20 cellular contexts compared by ENCODE assay signal in genomic region chr19:30783212-30783611, GRCh38.
A peak's percentile ranks its signal among the peaks of the same experiment; 100 is the strongest.
DNase-seq lines count a peak whose midpoint lies in the region; ATAC-seq lines count a peak whose summit lies in the region.
"Had no signal": no experiment of that assay in that cellular context is flagged by ENCODE, and none has a peak within 500 bp of the region (broad histone marks: within the 10 kb centered on the region; RNA-seq: fewer than 3 reads in every experiment).

No MANE protein-coding gene starts in this region.

- H3K4me3 Mint-ChIP-seq in activated CD4-positive, alpha-beta T cell treated with anti-CD3 and anti-CD28 coated beads, Interleukin-2, amount 10 ng/mL, durations not matched to agents 24 days and 14 days, result no peak overlapping the region
- H3K4me3 Mint-ChIP-seq in activated CD4-positive, alpha-beta T cell treated with anti-CD3 and anti-CD28 coated beads for 36 hours, result no peak overlapping the region
- H3K4me3 Mint-ChIP-seq: CD14-positive monocyte; CD4-positive, alpha-beta T cell; CD8-positive, alpha-beta memory T cell; GM23338; H9; HFFc6 had no signal

- H3K27me3 Mint-ChIP-seq in activated CD4-positive, alpha-beta T cell treated with anti-CD3 and anti-CD28 coated beads, Interleukin-2, amount 10 ng/mL, durations not matched to agents 24 days and 14 days, result no peaks in the 10 kb centered on the region
- peaks cover 12% of the 10 kb centered on the region for H3K27me3 Mint-ChIP-seq in activated CD4-positive, alpha-beta T cell treated with anti-CD3 and anti-CD28 coated beads for 36 hours

- intact Hi-C loops in activated CD4-positive, alpha-beta T cell treated with anti-CD3 and anti-CD28 coated beads, Interleukin-2, amount 10 ng/mL, durations not matched to agents 24 days and 14 days (cut with micrococcal nuclease), result no loop called here
- intact Hi-C loops in activated CD4-positive, alpha-beta T cell treated with anti-CD3 and anti-CD28 coated beads for 36 hours (cut with DNase I, micrococcal nuclease), result no loop called here

- CTCF ChIA-PET in activated CD4-positive, alpha-beta T cell treated with anti-CD3 and anti-CD28 coated beads for 36 hours (lab: Charles Lee), result no interaction called here

- POLR2A ChIA-PET in activated CD4-positive, alpha-beta T cell treated with anti-CD3 and anti-CD28 coated beads for 36 hours (lab: Charles Lee), result no interaction called here

- peaks cover 2% of the 10 kb centered on the region for H3K4me1 Mint-ChIP-seq in activated CD4-positive, alpha-beta T cell treated with anti-CD3 and anti-CD28 coated beads, Interleukin-2, amount 10 ng/mL, durations not matched to agents 24 days and 14 days
- H3K4me1 Mint-ChIP-seq in activated CD4-positive, alpha-beta T cell treated with anti-CD3 and anti-CD28 coated beads for 36 hours, result no peaks in the 10 kb centered on the region
- H3K4me1 Mint-ChIP-seq: CD8-positive, alpha-beta memory T cell; GM23338; H9 had no signal

- peak; percentile 15 for DNase-seq in activated CD4-positive, alpha-beta T cell treated with anti-CD3 and anti-CD28 coated beads, Interleukin-2, amount 10 ng/mL, durations not matched to agents 24 days and 14 days
- no peak for DNase-seq in activated CD4-positive, alpha-beta T cell treated with anti-CD3 and anti-CD28 coated beads for 36 hours
- peak; percentile 15 for DNase-seq in islet precursor cell
- DNase-seq in ureter (ENCODE audit: low spot score), result peak; percentile 19
- DNase-seq in activated CD8-positive, alpha-beta memory T cell treated with anti-CD3 and anti-CD28 coated beads for 24 hours, result no peak
- DNase-seq: AML-193; BE2C; CD4-positive, alpha-beta T cell; CD8-positive, alpha-beta memory T cell; DMS 273 treated with DMSO at 0.1 percent for 48 hours; DMS79; EL; GDM1; H9; HFFc6 had no signal

- no peak for ATAC-seq in activated CD4-positive, alpha-beta T cell treated with anti-CD3 and anti-CD28 coated beads for 36 hours
- ATAC-seq in HG02588 (IDR thresholded peaks at IDR 0.05; ENCODE audit: unreplicated experiment), result no peak
- ATAC-seq: GM12878, GM23338, HCT116 had no signal

- H3K9me3 Mint-ChIP-seq in activated CD4-positive, alpha-beta T cell treated with anti-CD3 and anti-CD28 coated beads, Interleukin-2, amount 10 ng/mL, durations not matched to agents 24 days and 14 days, result no peaks in the 10 kb centered on the region
- no peaks in the 10 kb centered on the region for H3K9me3 Mint-ChIP-seq in activated CD4-positive, alpha-beta T cell treated with anti-CD3 and anti-CD28 coated beads for 36 hours (ENCODE audit: low read depth)
- H3K9me3 Mint-ChIP-seq: CD14-positive monocyte; CD4-positive, alpha-beta T cell; CD8-positive, alpha-beta memory T cell; GM23338 had no signal

- H3K36me3 Mint-ChIP-seq in activated CD4-positive, alpha-beta T cell treated with anti-CD3 and anti-CD28 coated beads, Interleukin-2, amount 10 ng/mL, durations not matched to agents 24 days and 14 days (ENCODE audit: low read depth), result no peaks in the 10 kb centered on the region
- no peaks in the 10 kb centered on the region for H3K36me3 Mint-ChIP-seq in activated CD4-positive, alpha-beta T cell treated with anti-CD3 and anti-CD28 coated beads for 36 hours (ENCODE audit: low read depth)
- H3K36me3 Mint-ChIP-seq: CD14-positive monocyte; CD8-positive, alpha-beta memory T cell had no signal

- H3K27ac Mint-ChIP-seq in activated CD4-positive, alpha-beta T cell treated with anti-CD3 and anti-CD28 coated beads, Interleukin-2, amount 10 ng/mL, durations not matched to agents 24 days and 14 days, result no peak overlapping the region
- H3K27ac Mint-ChIP-seq in activated CD4-positive, alpha-beta T cell treated with anti-CD3 and anti-CD28 coated beads for 36 hours, result no peak overlapping the region
- H3K27ac Mint-ChIP-seq: CD14-positive monocyte; CD4-positive, alpha-beta T cell; CD8-positive, alpha-beta memory T cell; GM23338; H9; HFFc6 had no signal

Comparison
In these comparisons a context has a peak if more than half of its experiments do, and no peak if none do; other contexts are left out.
1. DNase-seq: peak in activated CD4-positive, alpha-beta T cell treated with anti-CD3 and anti-CD28 coated beads, Interleukin-2, amount 10 ng/mL, durations not matched to agents 24 days and 14 days (single experiment), islet precursor cell (single experiment) and ureter (single experiment); none in activated CD4-positive, alpha-beta T cell treated with anti-CD3 and anti-CD28 coated beads for 36 hours (single experiment) and activated CD8-positive, alpha-beta memory T cell treated with anti-CD3 and anti-CD28 coated beads for 24 hours (single experiment).